Comparison of ENCODE assay signal across 8 cellular contexts in the genomic region with DNA sequence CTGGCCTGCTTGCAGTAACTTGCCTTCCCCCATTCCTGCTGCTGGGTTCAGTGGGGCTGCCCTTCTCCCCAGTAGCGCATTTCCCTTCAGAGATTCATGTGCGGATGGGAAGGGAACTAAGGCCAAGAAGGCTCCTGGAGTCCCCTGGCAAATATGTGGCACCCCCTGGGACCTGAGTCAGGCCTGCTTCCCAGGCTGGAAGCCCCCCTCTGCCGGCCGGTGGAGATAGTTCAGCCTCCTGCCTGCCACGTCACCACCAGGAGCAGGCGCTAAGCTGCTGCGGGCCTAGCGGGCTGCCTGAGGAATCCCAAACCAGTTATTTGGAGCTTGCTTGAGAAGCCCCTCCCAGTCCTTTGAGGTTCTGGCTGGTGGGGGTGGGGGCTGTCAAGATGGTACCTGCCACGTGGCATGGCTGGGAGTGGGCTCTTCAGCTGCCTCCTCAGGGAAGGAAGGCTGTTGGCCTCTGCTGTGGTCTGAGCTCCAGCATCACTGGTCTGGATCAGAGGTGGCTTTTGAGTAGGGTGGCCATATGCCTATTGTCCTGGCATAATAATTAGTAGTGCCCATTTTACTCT. TPM values are rescaled to one million over a fixed set of nuclear protein-coding genes. Genes with fewer than 3 reads are reported as not detected.
DNase-seq lines count a peak whose midpoint lies in the region; ATAC-seq lines count a peak whose summit lies in the region.

No MANE protein-coding gene starts in this region.

- no peak for ATAC-seq in GM21515 (IDR thresholded peaks at IDR 0.05; ENCODE audit: unreplicated experiment)

- DNase-seq in AG08395 (ENCODE audit: low spot score) (peak; percentile 79), NCI-H2227 treated with DMSO at 0.1 percent for 48 hours (lab: John Stamatoyannopoulos, UW) (peak; percentile 39), dermis blood vessel endothelial cell (peak; percentile 92), lung microvascular endothelial cell (ENCODE audit: low read depth in 2 of 2) (peak; percentile 87 to 90), ureter (ENCODE audit: low spot score) (peak; percentile 68), NCI-H1048 (lab: John Stamatoyannopoulos, UW) (no peak), RPMI8226 (no peak)

RNA-seq across cellular contexts. Expression of gene SERPINH1, which starts 2.0 kb away (rescaled TPM):
- total RNA-seq in dermis blood vessel endothelial cell, result 552 and 903 TPM in 2 replicates
- 211 and 279 TPM in 2 replicates for total RNA-seq in lung microvascular endothelial cell
- total RNA-seq in ureter, result 109 TPM

RNA-seq across cellular contexts. Expression of gene GDPD5, which starts 38.3 kb away (rescaled TPM):
- 37.4 and 40.7 TPM in 2 replicates for total RNA-seq in dermis blood vessel endothelial cell
- total RNA-seq in lung microvascular endothelial cell, result 14.2 and 15.9 TPM in 2 replicates
- total RNA-seq in ureter, result 14.9 TPM

Comparison
In these comparisons a context has a peak if more than half of its experiments do, and no peak if none do; other contexts are left out.
1. DNase-seq: peak in AG08395 (single experiment), NCI-H2227 treated with DMSO at 0.1 percent for 48 hours (single experiment), dermis blood vessel endothelial cell (single experiment), lung microvascular endothelial cell (2 of 2) and ureter (single experiment); none in NCI-H1048 (single experiment) and RPMI8226 (single experiment).